Comparison of ENCODE assay signal across 25 cellular contexts in genomic region chr1:215459136-215459535, GRCh38.
"Had no signal": no experiment of that assay in that cellular context is flagged by ENCODE, and none has a peak within 500 bp of the region (broad histone marks: within the 10 kb centered on the region; RNA-seq: fewer than 3 reads in every experiment).

No MANE protein-coding gene starts in this region.

- H3K4me1 ChIP-seq: esophagus muscularis mucosa, heart right ventricle, lower lobe of right lung, pancreas, right lobe of liver, tibial nerve, upper lobe of left lung had no signal

- H3K27me3 ChIP-seq: esophagus muscularis mucosa, neutrophil, pancreas, right lobe of liver, tibial nerve, upper lobe of left lung had no signal

- DNase-seq: dermis blood vessel endothelial cell; effector memory CD4-positive, alpha-beta T cell; foreskin melanocyte; glutamatergic neuron; heart right ventricle; hippocampal formation; left ventricle myocardium superior; lower lobe of right lung; natural killer cell; pancreas; retina; right lobe of liver; small intestine; stimulated activated CD4-positive, alpha-beta T cell treated with anti-CD3 and anti-CD28 coated beads, Interleukin-15, amount 100 ng/mL, for 24 hours; stimulated activated CD4-positive, alpha-beta T cell treated with anti-CD3 and anti-CD28 coated beads, Interleukin-2, amount 100 ng/mL, for 48 hours; stimulated activated naive B cell treated with anti-CD40 and anti-IgM and Interleukin-4, amounts not matched to agents 10 μg/mL and 1 μg/mL and 100 μg/mL, for 72 hours; upper lobe of left lung had no signal

- FAIRE-seq: endothelial cell of umbilical vein, keratinocyte, pancreas, small intestine, urothelium cell line had no signal

- ATAC-seq: heart right ventricle; left ventricle myocardium superior; lower lobe of right lung; natural killer cell; pancreas; right lobe of liver; stimulated activated naive B cell treated with anti-CD40 and anti-IgM and Interleukin-4, amounts not matched to agents 10 μg/mL and 1 μg/mL and 100 μg/mL, for 72 hours had no signal

- H3K27ac ChIP-seq: coronary artery, esophagus muscularis mucosa, heart right ventricle, lower lobe of right lung, neutrophil, pancreas, right lobe of liver, thoracic aorta, tibial nerve, upper lobe of left lung had no signal
